1 cellular context compared by ENCODE assay signal in genomic region chr1:31820196-31820595, GRCh38.
TF ChIP-seq lines count a peak whose summit lies in the region.
"Not testable (repeated sequence)": the region's sequence is repeated elsewhere in the genome, so short reads cannot be mapped to it uniquely, and the experiment has no call there.

No MANE protein-coding gene starts in this region.

TF ChIP-seq in K562, 482 proteins besides CTCF, POLR2A, EP300 and RAD21:
- TF ChIP-seq ATF3 (IDR thresholded peaks at IDR 0.05) = peak; percentile 22; the same call in 1 of the 2 replicates
- not testable (repeated sequence) for TF ChIP-seq ATF3 (CRISPR knock-in tag; conservative IDR thresholded peaks at IDR 0.05)
